ENCODE assay signal across 8 cellular contexts in the genomic region with DNA sequence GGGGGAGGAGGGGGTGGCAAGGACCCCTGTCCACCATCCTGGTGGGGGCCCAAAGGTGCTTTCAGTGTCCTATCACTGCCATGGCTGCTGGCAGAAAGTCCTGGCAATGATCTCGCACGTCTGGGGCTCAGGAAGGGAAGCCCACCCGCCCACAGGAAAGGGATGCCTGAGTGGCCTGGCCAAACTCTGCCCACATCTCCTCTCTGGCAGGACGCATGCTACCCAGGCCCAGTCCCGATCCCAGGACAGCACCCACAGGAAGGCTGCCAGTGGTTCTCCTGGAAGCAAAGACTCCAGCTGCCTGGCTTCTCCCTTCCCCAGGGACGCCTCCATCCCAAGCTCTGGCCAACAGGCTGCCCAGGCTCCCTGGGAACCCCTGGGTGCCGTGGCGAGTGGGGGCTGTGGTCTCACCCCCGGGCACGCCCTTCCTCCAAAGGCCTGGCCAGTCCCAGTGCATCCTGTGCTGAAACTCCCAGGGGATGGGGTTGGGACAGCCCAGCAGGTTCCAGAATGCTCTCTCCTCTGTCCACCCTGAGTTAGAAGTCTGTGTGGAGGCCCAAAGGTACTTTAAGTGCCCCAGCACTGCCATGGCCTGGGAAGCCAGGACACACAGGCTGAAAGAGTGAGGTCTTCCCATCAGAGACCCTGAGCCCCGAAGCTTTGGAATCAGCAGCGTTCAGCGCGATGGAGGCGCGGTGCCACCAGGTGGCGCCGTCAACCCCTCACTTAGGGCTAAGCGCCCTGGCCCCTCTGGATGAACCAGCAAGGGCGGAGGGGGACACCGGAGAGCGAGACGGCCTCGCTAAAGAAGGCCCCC. TPM values are rescaled to one million over a fixed set of nuclear protein-coding genes. Genes with fewer than 3 reads are reported as not detected.
DNase-seq lines count a peak whose midpoint lies in the region; ATAC-seq and TF ChIP-seq lines count a peak whose summit lies in the region.

No MANE protein-coding gene starts in this region.

- TF ChIP-seq CTCF in AG04450 (IDR thresholded peaks at IDR 0.05; ENCODE audit: low read depth, low read length) (peak; percentile 92), astrocyte of the spinal cord (IDR thresholded peaks at IDR 0.05; ENCODE audit: low read depth, low read length) (peak; percentile 96)

- DNase-seq in AG04450 (ENCODE audit: low read depth, low spot score) (no peak), NCI-H1048 (lab: John Stamatoyannopoulos, UW) (peak; percentile 24), T-helper 9 cell (peak; percentile 67), astrocyte of the spinal cord (ENCODE audit: low read depth, low spot score) (peak; percentile 48), iPS DF 6.9 (ENCODE audit: low read depth, low spot score) (peak; percentile 75)
- DNase-seq in stimulated activated CD4-positive, alpha-beta T cell treated with anti-CD3 and anti-CD28 coated beads, Interleukin-12 subunit alpha, Interleukin-12 subunit beta, amount 100 ng/mL, for 24 hours (ENCODE audit: low read depth in 2 of 2), result peak; percentile 37 to 69

- WGBS in iPS DF 6.9 (ENCODE audit: insufficient coverage, insufficient read length), result no CpG with 5 or more reads among the region's 24 CpGs

- H3K36me3 ChIP-seq in iPS DF 6.9 (ENCODE audit: control insufficient read depth, insufficient read depth, low read length), result no peaks in the 10 kb centered on the region

- in situ Hi-C loops in astrocyte of the spinal cord (cut with HindIII; ENCODE audit: low sequenced_read_pairs), result loop anchor here (25.0 kb wide), 1 partner anchor 224 kb away; the partner anchor contains the start of gene KLF11

- no peak overlapping the region for H3K27ac ChIP-seq in AG04450 (ENCODE audit: low read depth, low read length)
- H3K27ac ChIP-seq in iPS DF 6.9 (ENCODE audit: low read length), result no peak overlapping the region

- H3K9me3 ChIP-seq in AG04450 (ENCODE audit: control insufficient read depth, insufficient read depth, low read length) (no peaks in the 10 kb centered on the region; the same call in 1 of the 2 replicates), iPS DF 6.9 (ENCODE audit: control insufficient read depth, insufficient read depth, low read length) (no peaks in the 10 kb centered on the region)

- no peaks in the 10 kb centered on the region for H3K4me1 ChIP-seq in iPS DF 6.9 (ENCODE audit: control insufficient read depth, insufficient read depth, low read length)

- POLR2A ChIA-PET in AG04450 (lab: Yijun Ruan, JAX), result interaction anchor here (0.7 to 0.8 kb wide), 2 partner anchors 13 to 30 kb away, joined by 3 to 7 read pairs; partner anchors contain the start of gene TAF1B

- CTCF ChIA-PET in AG04450 (lab: Charles Lee), result interaction anchor here (0.6 to 5.9 kb wide), 57 partner anchors 9 to 731 kb away, joined by 3 to 118 read pairs (median 4); partner anchors contain the start of gene TAF1B

- H3K27me3 ChIP-seq in AG04450 (ENCODE audit: control insufficient read depth, insufficient read depth, low read length), result peaks cover 4% of the 10 kb centered on the region
- H3K27me3 ChIP-seq in iPS DF 6.9 (ENCODE audit: control insufficient read depth, insufficient read depth, low read length), result no peaks in the 10 kb centered on the region

- ATAC-seq in GM19023 (IDR thresholded peaks at IDR 0.05; ENCODE audit: unreplicated experiment), result peak; percentile 76
- ATAC-seq in GM21786 (IDR thresholded peaks at IDR 0.05; ENCODE audit: unreplicated experiment), result no peak

- H3K4me3 ChIP-seq in AG04450 (ENCODE audit: low read depth, low read length), result no peak overlapping the region
- H3K4me3 ChIP-seq in astrocyte of the spinal cord (ENCODE audit: low read depth, low read length), result no peak overlapping the region
- H3K4me3 ChIP-seq in iPS DF 6.9 (ENCODE audit: low read length), result no peak overlapping the region

RNA-seq across cellular contexts. Expression of gene TAF1B, which starts 29.8 kb away (rescaled TPM):
- 17.2 and 25.8 TPM in 2 replicates for polyA plus RNA-seq in AG04450 (2011; rRNA removed)
- 23.7 and 27.7 TPM in 2 replicates for polyA minus RNA-seq in AG04450 (2011; rRNA and poly(A)+ RNA removed)
